In genomic region chr6:5540375-5540774, GRCh38 we compare ENCODE assay signal across 13 cellular contexts.
"Had no signal": no experiment of that assay in that cellular context is flagged by ENCODE, and none has a peak within 500 bp of the region (broad histone marks: within the 10 kb centered on the region; RNA-seq: fewer than 3 reads in every experiment).

No MANE protein-coding gene starts in this region.

- H3K9me3 ChIP-seq: gastroesophageal sphincter, ovary, tibial artery, uterus had no signal

- H3K4me3 Mint-ChIP-seq: activated naive CD4-positive, alpha-beta T cell treated with anti-CD3 and anti-CD28 coated beads, Interleukin-2, amount 50 U/mL, for 24 hours; mesothelial cell of epicardium; neural crest cell had no signal

- H3K4me1 ChIP-seq: gastroesophageal sphincter, tibial artery, uterus had no signal

- H3K27me3 Mint-ChIP-seq: activated naive CD4-positive, alpha-beta T cell treated with anti-CD3 and anti-CD28 coated beads, Interleukin-2, amount 50 U/mL, for 24 hours had no signal

- H3K27ac Mint-ChIP-seq: activated naive CD4-positive, alpha-beta T cell treated with anti-CD3 and anti-CD28 coated beads, Interleukin-2, amount 50 U/mL, for 24 hours; mesothelial cell of epicardium had no signal

- ATAC-seq: esophagus mucosa, gastroesophageal sphincter had no signal

- H3K27me3 ChIP-seq: gastroesophageal sphincter, ovary, tibial artery, uterus had no signal

- DNase-seq: activated CD8-positive, alpha-beta memory T cell treated with anti-CD3 and anti-CD28 coated beads for 24 hours; ovary; stimulated activated CD4-positive, alpha-beta T cell treated with anti-CD3 and anti-CD28 coated beads, Interleukin-15, amount 100 ng/mL, for 24 hours; stimulated activated CD4-positive, alpha-beta T cell treated with anti-CD3 and anti-CD28 coated beads, Interleukin-4, amount 100 ng/mL, for 24 hours; T1000; tibial artery; uterus had no signal

- H3K36me3 ChIP-seq: ovary, uterus had no signal

- H3K27ac ChIP-seq: gastroesophageal sphincter, ovary, tibial artery, uterus, VCaP had no signal

- H3K9me3 Mint-ChIP-seq: activated naive CD4-positive, alpha-beta T cell treated with anti-CD3 and anti-CD28 coated beads, Interleukin-2, amount 50 U/mL, for 24 hours; neural crest cell had no signal

- H3K4me3 ChIP-seq: gastroesophageal sphincter, ovary, tibial artery, uterus had no signal
